1 cellular context compared by ENCODE assay signal in the genomic region with DNA sequence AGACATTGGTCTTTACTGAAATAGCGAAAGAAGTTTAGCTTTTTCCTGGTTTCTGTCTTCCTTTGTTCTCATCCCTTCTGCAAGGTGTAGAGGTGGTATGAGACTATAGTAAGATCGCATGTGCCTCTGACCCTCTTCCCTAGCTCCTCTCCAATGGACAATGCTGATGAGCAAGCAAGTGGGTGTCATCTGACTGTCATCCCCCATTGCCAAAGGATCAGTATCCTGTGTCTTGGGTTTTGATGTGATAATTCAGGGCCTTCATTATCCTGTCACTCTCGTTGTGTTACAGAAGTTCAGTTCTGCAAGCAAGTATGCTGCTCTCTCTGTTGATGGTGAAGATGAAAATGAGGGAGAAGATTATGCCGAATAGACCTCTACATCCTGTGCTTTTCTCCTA.
TF ChIP-seq lines count a peak whose summit lies in the region.

No MANE protein-coding gene starts in this region.

TF ChIP-seq in H1, 55 proteins besides CTCF, POLR2A, EP300 and RAD21:
- TF ChIP-seq, protein P1, sequence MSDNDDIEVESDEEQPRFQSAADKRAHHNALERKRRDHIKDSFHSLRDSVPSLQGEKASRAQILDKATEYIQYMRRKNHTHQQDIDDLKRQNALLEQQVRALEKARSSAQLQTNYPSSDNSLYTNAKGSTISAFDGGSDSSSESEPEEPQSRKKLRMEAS (IDR thresholded peaks at IDR 0.05): no peak
- TF ChIP-seq POLR2AphosphoS5 (IDR thresholded peaks at IDR 0.05; ENCODE audit: low read depth, low read length): peak; percentile 58; the same call in 1 of the 2 replicates
TF ChIP-seq in H1: peak in this region for 1.
